ENCODE assay signal across 22 cellular contexts in genomic region chr17:83092186-83092585, GRCh38. TPM values are rescaled to one million over a fixed set of nuclear protein-coding genes. Genes with fewer than 3 reads are reported as not detected.
A peak's percentile ranks its signal among the peaks of the same experiment; 100 is the strongest.
DNase-seq lines count a peak whose midpoint lies in the region; ATAC-seq and TF ChIP-seq lines count a peak whose summit lies in the region.
"Had no signal": no experiment of that assay in that cellular context is flagged by ENCODE, and none has a peak within 500 bp of the region (broad histone marks: within the 10 kb centered on the region; RNA-seq: fewer than 3 reads in every experiment).

No MANE protein-coding gene starts in this region.

- peaks cover 3% of the 10 kb centered on the region for H3K4me1 Mint-ChIP-seq in activated naive CD8-positive, alpha-beta T cell treated with anti-CD3 and anti-CD28 coated beads, Interleukin-2, amount 50 U/mL, for 24 hours

- H3K27me3 Mint-ChIP-seq in activated naive CD8-positive, alpha-beta T cell treated with anti-CD3 and anti-CD28 coated beads, Interleukin-2, amount 50 U/mL, for 24 hours: no peaks in the 10 kb centered on the region
- H3K27me3 Mint-ChIP-seq: activated CD4-positive, alpha-beta memory T cell treated with anti-CD3 and anti-CD28 coated beads, Interleukin-2, amount 10 ng/mL, durations not matched to agents 7 days and 5 days; stimulated activated naive B cell treated with anti-CD40 and anti-IgM and Interleukin-4, amounts not matched to agents 10 μg/mL and 1 μg/mL and 100 μg/mL, for 72 hours had no signal

- H3K4me2 ChIP-seq in trophoblast cell (ENCODE audit: low read length): no peak overlapping the region
- H3K4me2 ChIP-seq: BLaER1 had no signal

- TF ChIP-seq POLR2A in esophagus squamous epithelium (IDR thresholded peaks at IDR 0.05): no peak

- H3K18ac ChIP-seq in trophoblast cell (ENCODE audit: low read length): no peak overlapping the region

- H3K36me3 ChIP-seq in right atrium auricular region (peaks cover 51% of the 10 kb centered on the region), esophagus squamous epithelium (peaks cover 36 to 80% (median 37%) of the 10 kb centered on the region in 3 donors), trophoblast cell (ENCODE audit: control insufficient read depth in 1 of 2, insufficient read depth in 2 of 2, low read length in 2 of 2) (peaks cover 73 to 74% of the 10 kb centered on the region in 2 experiments), urinary bladder (ENCODE audit: insufficient read depth) (peaks cover 4% of the 10 kb centered on the region)

- H4K8ac ChIP-seq in trophoblast cell (ENCODE audit: low read depth, low read length): no peak overlapping the region

- H3K9me3 ChIP-seq in right atrium auricular region (no peaks in the 10 kb centered on the region), esophagus squamous epithelium (no peaks in the 10 kb centered on the region), trophoblast cell (ENCODE audit: insufficient read depth, low read depth, low read length) (peaks cover 7% of the 10 kb centered on the region)
- H3K9me3 ChIP-seq: BLaER1, gastroesophageal sphincter had no signal

- no peak overlapping the region for H2BK5ac ChIP-seq in trophoblast cell (ENCODE audit: low read depth, low read length, poor library complexity)

- no peak overlapping the region for H2AK5ac ChIP-seq in trophoblast cell (ENCODE audit: low read length)

- intact Hi-C loops in cardiac septum (cut with DNase I): no loop called here
- intact Hi-C loops in esophagus squamous epithelium (cut with DNase I): no loop called here

- no peak overlapping the region for H3K14ac ChIP-seq in trophoblast cell (ENCODE audit: low read length)

- H3K4me1 ChIP-seq in right atrium auricular region: peaks cover 0 to 60% of the 10 kb centered on the region in 2 donors
- H3K4me1 ChIP-seq in esophagus squamous epithelium: peaks cover 43 to 82% (median 48%) of the 10 kb centered on the region in 3 donors
- peaks cover 34 to 46% of the 10 kb centered on the region in 2 experiments for H3K4me1 ChIP-seq in trophoblast cell (ENCODE audit: control insufficient read depth in 1 of 2, insufficient read depth in 2 of 2, low read length in 2 of 2)
- H3K4me1 ChIP-seq in urinary bladder (ENCODE audit: insufficient read depth): no peaks in the 10 kb centered on the region

- H3K27ac ChIP-seq in right atrium auricular region (peak overlapping the region; percentile 76), esophagus squamous epithelium (peak overlapping the region; percentile 89 to 95 (median 90)), trophoblast cell (ENCODE audit: low read depth, low read length) (no peak overlapping the region), urinary bladder (ENCODE audit: low read depth) (peak overlapping the region; percentile 58)
- H3K27ac ChIP-seq: BLaER1 had no signal

- no peak overlapping the region for H2BK120ac ChIP-seq in trophoblast cell (ENCODE audit: insufficient read depth, low read length, poor library complexity)

- 33 to 77% methylated on average over 6 to 7 of the region's 26 CpGs for WGBS in esophagus squamous epithelium, 2 donors
- WGBS in trophoblast cell (ENCODE audit: extremely low coverage, insufficient coverage, insufficient read length): no CpG with 5 or more reads among the region's 26 CpGs
- WGBS in urinary bladder: 91% methylated on average over 26 of the region's 26 CpGs

- no peak overlapping the region for H2BK12ac ChIP-seq in trophoblast cell (ENCODE audit: low read length)

- H3K79me1 ChIP-seq in trophoblast cell (ENCODE audit: low read length): peaks cover 10% of the 10 kb centered on the region

- H4K12ac ChIP-seq in trophoblast cell (ENCODE audit: low read depth, low read length): no peak overlapping the region

- H4K91ac ChIP-seq in trophoblast cell (ENCODE audit: low read depth, low read length): no peak overlapping the region

- no peak for ATAC-seq in activated naive CD8-positive, alpha-beta T cell treated with anti-CD3 and anti-CD28 coated beads, Interleukin-2, amount 50 U/mL, for 24 hours
- ATAC-seq in GM21786 (IDR thresholded peaks at IDR 0.05; ENCODE audit: unreplicated experiment): no peak
- ATAC-seq: HCT116; SK-N-SH treated with all-trans-retinoic acid at 6 μM for 48 hours; stimulated activated naive B cell treated with anti-CD40 and anti-IgM and Interleukin-4, amounts not matched to agents 10 μg/mL and 1 μg/mL and 100 μg/mL, for 72 hours; WTC11 had no signal

- H3K9ac ChIP-seq in trophoblast cell (ENCODE audit: low read length): no peak overlapping the region
- H3K9ac ChIP-seq: BLaER1 had no signal

- H3K4ac ChIP-seq in trophoblast cell (ENCODE audit: low read depth, low read length): peak overlapping the region; percentile 8

- TF ChIP-seq CTCF in right atrium auricular region (IDR thresholded peaks at IDR 0.05) (no peak), esophagus squamous epithelium (IDR thresholded peaks at IDR 0.05) (no peak)

- H3K27me3 ChIP-seq in right atrium auricular region: no peaks in the 10 kb centered on the region
- peaks cover 0 to 3% (median 0%) of the 10 kb centered on the region in 4 donors for H3K27me3 ChIP-seq in esophagus squamous epithelium
- H3K27me3 ChIP-seq in trophoblast cell (ENCODE audit: insufficient read depth, low read length): no peaks in the 10 kb centered on the region
- H3K27me3 ChIP-seq: gastroesophageal sphincter had no signal

- no peak overlapping the region for H3K4me3 ChIP-seq in right atrium auricular region
- H3K4me3 ChIP-seq in esophagus squamous epithelium: peak overlapping the region in 3 of 4 donors; percentile 29 to 49 (median 38)
- no peak overlapping the region for H3K4me3 ChIP-seq in trophoblast cell (ENCODE audit: low read depth, low read length)
- no peak overlapping the region for H3K4me3 ChIP-seq in urinary bladder (ENCODE audit: low read depth, low read length)
- H3K4me3 ChIP-seq: BLaER1, gastroesophageal sphincter had no signal

- H3K36me3 Mint-ChIP-seq in activated naive CD8-positive, alpha-beta T cell treated with anti-CD3 and anti-CD28 coated beads, Interleukin-2, amount 50 U/mL, for 24 hours (ENCODE audit: low read depth): peaks cover 5% of the 10 kb centered on the region

- H3K9me3 Mint-ChIP-seq in activated naive CD8-positive, alpha-beta T cell treated with anti-CD3 and anti-CD28 coated beads, Interleukin-2, amount 50 U/mL, for 24 hours: no peaks in the 10 kb centered on the region
- H3K9me3 Mint-ChIP-seq: activated CD4-positive, alpha-beta memory T cell treated with anti-CD3 and anti-CD28 coated beads, Interleukin-2, amount 10 ng/mL, durations not matched to agents 7 days and 5 days; stimulated activated naive B cell treated with anti-CD40 and anti-IgM and Interleukin-4, amounts not matched to agents 10 μg/mL and 1 μg/mL and 100 μg/mL, for 72 hours; WTC11 had no signal

- H2AFZ ChIP-seq in trophoblast cell (ENCODE audit: insufficient read depth, low read length, poor library complexity): no peak overlapping the region

- H3K23ac ChIP-seq in trophoblast cell (ENCODE audit: low read length): no peak overlapping the region

- peaks cover 20% of the 10 kb centered on the region for H3K79me2 ChIP-seq in trophoblast cell (ENCODE audit: control insufficient read depth, insufficient read depth, low read length, poor library complexity)

- DNase-seq in right atrium auricular region (ENCODE audit: low spot score) (no peak), cardiac septum (ENCODE audit: low spot score) (no peak), esophagus squamous epithelium (lab: John Stamatoyannopoulos, UW) (no peak), trophoblast cell (no peak), glomerular visceral epithelial cell (ENCODE audit: extremely low spot score) (no peak)
- DNase-seq in activated naive CD8-positive, alpha-beta T cell treated with anti-CD3 and anti-CD28 coated beads, Interleukin-2, amount 50 U/mL, for 24 hours: no peak
- DNase-seq: activated CD4-positive, alpha-beta memory T cell treated with anti-CD3 and anti-CD28 coated beads, Interleukin-2, amount 10 ng/mL, durations not matched to agents 7 days and 5 days; amniotic stem cell; central memory CD4-positive, alpha-beta T cell; Karpas-422; NCI-H2029 treated with DMSO at 0.1 percent for 48 hours; NCI-H446 treated with DMSO at 0.1 percent for 48 hours; occipital lobe; stimulated activated naive B cell treated with anti-CD40 and anti-IgM and Interleukin-4, amounts not matched to agents 10 μg/mL and 1 μg/mL and 100 μg/mL, for 72 hours; T-helper 9 cell had no signal

- H3K27ac Mint-ChIP-seq in activated naive CD8-positive, alpha-beta T cell treated with anti-CD3 and anti-CD28 coated beads, Interleukin-2, amount 50 U/mL, for 24 hours: no peak overlapping the region
- H3K27ac Mint-ChIP-seq: activated CD4-positive, alpha-beta memory T cell treated with anti-CD3 and anti-CD28 coated beads, Interleukin-2, amount 10 ng/mL, durations not matched to agents 7 days and 5 days; stimulated activated naive B cell treated with anti-CD40 and anti-IgM and Interleukin-4, amounts not matched to agents 10 μg/mL and 1 μg/mL and 100 μg/mL, for 72 hours had no signal

- H3K4me3 Mint-ChIP-seq in activated naive CD8-positive, alpha-beta T cell treated with anti-CD3 and anti-CD28 coated beads, Interleukin-2, amount 50 U/mL, for 24 hours: no peak overlapping the region
- H3K4me3 Mint-ChIP-seq: activated CD4-positive, alpha-beta memory T cell treated with anti-CD3 and anti-CD28 coated beads, Interleukin-2, amount 10 ng/mL, durations not matched to agents 7 days and 5 days; stimulated activated naive B cell treated with anti-CD40 and anti-IgM and Interleukin-4, amounts not matched to agents 10 μg/mL and 1 μg/mL and 100 μg/mL, for 72 hours; WTC11 had no signal

RNA-seq across cellular contexts. Expression of gene METRNL, which starts 12.8 kb away (rescaled TPM):
- total RNA-seq in right atrium auricular region (100 to 1,000 TPM in 1 of 2 donors, 10 to 100 TPM in 1; 62.9 to 104 TPM), cardiac septum (104 TPM), esophagus squamous epithelium (100 to 1,000 TPM in 1 of 4 donors, 10 to 100 TPM in 3; 80.3 to 137 (median 87.7) TPM), urinary bladder (37.7 TPM)
- 73.5 and 78.5 TPM in 2 replicates for polyA plus RNA-seq in trophoblast cell (2013)
- 118 TPM for polyA plus RNA-seq in urinary bladder

Comparison
In these comparisons a context has a peak if more than half of its experiments do, and no peak if none do; other contexts are left out.
1. H3K4me3 ChIP-seq: peak in esophagus squamous epithelium (3 of 4); none in right atrium auricular region (0 of 2), trophoblast cell (single experiment) and urinary bladder (single experiment).